ENCODE assay signal across 17 cellular contexts in genomic region chr14:22487941-22488340, GRCh38.
DNase-seq lines count a peak whose midpoint lies in the region; ATAC-seq and TF ChIP-seq lines count a peak whose summit lies in the region.
"Had no signal": no experiment of that assay in that cellular context is flagged by ENCODE, and none has a peak within 500 bp of the region (broad histone marks: within the 10 kb centered on the region; RNA-seq: fewer than 3 reads in every experiment).

No MANE protein-coding gene starts in this region.

- POLR2A ChIA-PET in activated CD8-positive, alpha-beta T cell treated with anti-CD3 and anti-CD28 coated beads for 36 hours (lab: Charles Lee) = interaction anchor here (1.0 to 29.5 kb wide), 5 partner anchors 8 to 489 kb away, joined by 3 to 684 read pairs (median 7); no protein-coding TSS in a partner anchor

- peaks cover 0 to 75% (median 11%) of the 10 kb centered on the region in 11 experiments; a peak in 12 of 22 replicates for H3K36me3 ChIP-seq in BLaER1 treated with 17β-estradiol and CSF1 and Interleukin-3, amounts not matched to agents 10 nM and 100 nM
- H3K36me3 ChIP-seq: esophagus muscularis mucosa, heart left ventricle had no signal

- H4K20me1 ChIP-seq in BLaER1 treated with 17β-estradiol and CSF1 and Interleukin-3, amounts not matched to agents 10 nM and 100 nM = peaks cover 0 to 64% (median 0%) of the 10 kb centered on the region in 11 experiments; a peak in 3 of 22 replicates

- CTCF ChIA-PET in activated CD8-positive, alpha-beta T cell treated with anti-CD3 and anti-CD28 coated beads for 36 hours (lab: Charles Lee) = no interaction called here

- H3K27ac ChIP-seq in BLaER1 treated with 17β-estradiol and CSF1 and Interleukin-3, amounts not matched to agents 10 nM and 100 nM = peak overlapping the region in 3 of 11 experiments; percentile 91 to 98 (median 92); a peak in 2 of 22 replicates
- H3K27ac ChIP-seq: esophagus muscularis mucosa, HL-60, KMS-11, RWPE1 had no signal

- H3K27me3 Mint-ChIP-seq in activated CD8-positive, alpha-beta T cell treated with anti-CD3 and anti-CD28 coated beads for 36 hours = no peaks in the 10 kb centered on the region
- peaks cover 20% of the 10 kb centered on the region for H3K27me3 Mint-ChIP-seq in memory B cell

- H3K4me1 ChIP-seq in BLaER1 treated with 17β-estradiol and CSF1 and Interleukin-3, amounts not matched to agents 10 nM and 100 nM = peaks cover 75 to 98% (median 96%) of the 10 kb centered on the region in 10 experiments

- no peaks in the 10 kb centered on the region for H3K9me3 Mint-ChIP-seq in activated CD8-positive, alpha-beta T cell treated with anti-CD3 and anti-CD28 coated beads for 36 hours
- no peaks in the 10 kb centered on the region for H3K9me3 Mint-ChIP-seq in memory B cell

- TF ChIP-seq CTCF in GM12865 (IDR thresholded peaks at IDR 0.05; ENCODE audit: insufficient read depth, low read depth, low read length, missing control alignments) = no peak
- no peak for TF ChIP-seq CTCF in activated CD8-positive, alpha-beta T cell treated with anti-CD3 and anti-CD28 coated beads for 36 hours (IDR thresholded peaks at IDR 0.05)

- H3K4me2 ChIP-seq in BLaER1 treated with 17β-estradiol and CSF1 and Interleukin-3, amounts not matched to agents 10 nM and 100 nM = peak overlapping the region in 10 of 11 experiments; percentile 66 to 92 (median 80); a peak in 17 of 22 replicates
- H3K4me2 ChIP-seq: KMS-11 had no signal

- H3K27me3 ChIP-seq in BLaER1 treated with 17β-estradiol and CSF1 and Interleukin-3, amounts not matched to agents 10 nM and 100 nM = no peaks in the 10 kb centered on the region

- H3K4me3 ChIP-seq in BLaER1 treated with 17β-estradiol and CSF1 and Interleukin-3, amounts not matched to agents 10 nM and 100 nM = no peak overlapping the region; a peak in 1 of 20 replicates
- H3K4me3 ChIP-seq in GM12865 (ENCODE audit: low read depth, low read length) = peak overlapping the region; percentile 65
- H3K4me3 ChIP-seq: esophagus muscularis mucosa had no signal

- H3K4me3 Mint-ChIP-seq in activated CD8-positive, alpha-beta T cell treated with anti-CD3 and anti-CD28 coated beads for 36 hours = peak overlapping the region; percentile 82
- H3K4me3 Mint-ChIP-seq in memory B cell = no peak overlapping the region

- H3K36me3 Mint-ChIP-seq in activated CD8-positive, alpha-beta T cell treated with anti-CD3 and anti-CD28 coated beads for 36 hours (ENCODE audit: low read depth) = peaks cover 69% of the 10 kb centered on the region
- no peaks in the 10 kb centered on the region for H3K36me3 Mint-ChIP-seq in memory B cell

- peak; percentile 55 for DNase-seq in GM12865 (ENCODE audit: low read depth)
- DNase-seq in activated CD8-positive, alpha-beta T cell treated with anti-CD3 and anti-CD28 coated beads for 36 hours = no peak
- DNase-seq in memory B cell (ENCODE audit: low spot score in 2 of 2) = no peak
- no peak for DNase-seq in DMS114 treated with DMSO at 0.1 percent for 48 hours (lab: John Stamatoyannopoulos, UW; ENCODE audit: unreplicated experiment)
- DNase-seq in stimulated activated CD4-positive, alpha-beta T cell treated with anti-CD3 and anti-CD28 coated beads, Interleukin-1b, Interleukin-23, amount 100 ng/mL, for 48 hours = no peak
- DNase-seq: anterior cingulate cortex; EL; heart left ventricle; NCI-H187; NCI-H69; stimulated activated CD4-positive, alpha-beta T cell treated with anti-CD3 and anti-CD28 coated beads, Interleukin-12 subunit alpha, Interleukin-12 subunit beta, amount 100 ng/mL, for 4 hours had no signal

- peak overlapping the region; percentile 92 for H3K27ac Mint-ChIP-seq in activated CD8-positive, alpha-beta T cell treated with anti-CD3 and anti-CD28 coated beads for 36 hours
- H3K27ac Mint-ChIP-seq in memory B cell = peak overlapping the region; percentile 96

- no peaks in the 10 kb centered on the region for H3K9me3 ChIP-seq in BLaER1 treated with 17β-estradiol and CSF1 and Interleukin-3, amounts not matched to agents 10 nM and 100 nM (replicated peaks in 1 of 11)
- H3K9me3 ChIP-seq: esophagus muscularis mucosa, heart left ventricle had no signal

- intact Hi-C loops in activated CD8-positive, alpha-beta T cell treated with anti-CD3 and anti-CD28 coated beads for 36 hours (cut with micrococcal nuclease) = no loop called here

- peaks cover 3% of the 10 kb centered on the region for H3K4me1 Mint-ChIP-seq in activated CD8-positive, alpha-beta T cell treated with anti-CD3 and anti-CD28 coated beads for 36 hours (ENCODE audit: low read depth)
- peaks cover 72% of the 10 kb centered on the region for H3K4me1 Mint-ChIP-seq in memory B cell

- ATAC-seq in activated CD8-positive, alpha-beta T cell treated with anti-CD3 and anti-CD28 coated beads for 36 hours = no peak
- ATAC-seq in memory B cell (ENCODE audit: low read depth) = no peak
- no peak for ATAC-seq in HG02610 (IDR thresholded peaks at IDR 0.05; ENCODE audit: unreplicated experiment)

- peak overlapping the region in 3 of 11 experiments; percentile 24 to 92 (median 89); a peak in 2 of 22 replicates for H3K9ac ChIP-seq in BLaER1 treated with 17β-estradiol and CSF1 and Interleukin-3, amounts not matched to agents 10 nM and 100 nM
- H3K9ac ChIP-seq: KMS-11 had no signal
